8 cellular contexts compared by ENCODE assay signal in genomic region chr19:15195381-15195964, GRCh38. TPM values are rescaled to one million over a fixed set of nuclear protein-coding genes. Genes with fewer than 3 reads are reported as not detected.
DNase-seq lines count a peak whose midpoint lies in the region; ATAC-seq and TF ChIP-seq lines count a peak whose summit lies in the region.

No MANE protein-coding gene starts in this region.

- peak overlapping the region; percentile 82 for H3K27ac ChIP-seq in endodermal cell (ENCODE audit: low read depth, low read length)

- 7% methylated on average over 57 of the region's 61 CpGs; no CpG with 5 or more reads in 1 of the 2 experiments for WGBS in endodermal cell (ENCODE audit: insufficient coverage in 1 of 2, insufficient read length in 1 of 2), 2 experiments

- H3K9ac ChIP-seq in endodermal cell (ENCODE audit: extremely low read depth, low read length, poor library complexity, severe bottlenecking), result no peak overlapping the region

- DNase-seq in SIG-M5 treated with dmso at 0.1 percent for 504 hours (lab: John Stamatoyannopoulos, UW; ENCODE audit: unreplicated experiment), result peak; percentile 56
- no peak for DNase-seq in SIG-M5 (lab: John Stamatoyannopoulos, UW)
- peak; percentile 60 for DNase-seq in NCI-H2227 (lab: John Stamatoyannopoulos, UW; ENCODE audit: unreplicated experiment)
- DNase-seq in endodermal cell, result peak; percentile 92
- peak; percentile 82 for DNase-seq in myocyte (ENCODE audit: low read depth)
- DNase-seq in GM20000 (ENCODE audit: low spot score), result no peak
- DNase-seq in putamen (ENCODE audit: low spot score), result no peak

- peaks cover 52% of the 10 kb centered on the region for H3K36me3 Mint-ChIP-seq in endodermal cell (ENCODE audit: low read depth)

- TF ChIP-seq CTCF in endodermal cell (conservative IDR thresholded peaks at IDR 0.05), result peak; percentile 59
- TF ChIP-seq CTCF in GM20000 (IDR thresholded peaks at IDR 0.05; ENCODE audit: extremely low read depth, missing control alignments), result no peak

- no peak overlapping the region for H3K27ac Mint-ChIP-seq in endodermal cell

- peaks cover 61% of the 10 kb centered on the region for H3K36me3 ChIP-seq in endodermal cell (ENCODE audit: control insufficient read depth, insufficient read depth, low read length)

- H3K4me1 ChIP-seq in endodermal cell (ENCODE audit: control insufficient read depth, insufficient read depth, low read length), result no peaks in the 10 kb centered on the region

- no peaks in the 10 kb centered on the region for H3K9me3 Mint-ChIP-seq in endodermal cell

- peaks cover 8% of the 10 kb centered on the region for H3K4me1 Mint-ChIP-seq in endodermal cell

- H3K9me3 ChIP-seq in endodermal cell (ENCODE audit: control insufficient read depth, low read length), result no peaks in the 10 kb centered on the region

- no peak for ATAC-seq in GM18498 (IDR thresholded peaks at IDR 0.05; ENCODE audit: unreplicated experiment)

- no peaks in the 10 kb centered on the region for H3K27me3 ChIP-seq in endodermal cell (ENCODE audit: control insufficient read depth, insufficient read depth, low read length, poor library complexity, severe bottlenecking)

- H3K4me3 ChIP-seq in endodermal cell (ENCODE audit: low read length), result peak overlapping the region; percentile 50

- H3K4me3 Mint-ChIP-seq in endodermal cell, result peak overlapping the region; percentile 68

- no peaks in the 10 kb centered on the region for H3K27me3 Mint-ChIP-seq in endodermal cell (ENCODE audit: insufficient read depth)

RNA-seq across cellular contexts. Expression of gene NOTCH3, which starts 5.3 kb away (rescaled TPM):
- total RNA-seq in endodermal cell (100 to 1,000 TPM; 140 to 171 TPM), myocyte (76.1 and 159 TPM in 2 replicates)
- 176 TPM for polyA plus RNA-seq in endodermal cell (2013, experiment 1 of 2)
- polyA plus RNA-seq in endodermal cell (2013, experiment 2 of 2), result 186 TPM
- polyA plus RNA-seq in myocyte (2012), result 29.4 TPM

RNA-seq across cellular contexts. Expression of gene EPHX3, which starts 36.8 kb away (rescaled TPM):
- 10 to 100 TPM; 14.5 to 18.7 TPM for total RNA-seq in endodermal cell
- polyA plus RNA-seq in endodermal cell (2013, experiment 1 of 2), result 5.4 TPM
- polyA plus RNA-seq in endodermal cell (2013, experiment 2 of 2), result 4.5 TPM
- total RNA-seq in myocyte, result 0.16 TPM in 1 of 2 replicates, not detected in the other
- 0.14 TPM for polyA plus RNA-seq in myocyte (2012)

Comparison
In these comparisons a context has a peak if more than half of its experiments do, and no peak if none do; other contexts are left out.
1. DNase-seq: peak in SIG-M5 treated with dmso at 0.1 percent for 504 hours (single experiment), NCI-H2227 (single experiment), endodermal cell (single experiment) and myocyte (single experiment); none in SIG-M5 (single experiment), GM20000 (single experiment) and putamen (single experiment).
2. RNA of gene EPHX3, which starts 36.8 kb away (total RNA-seq): 14.5 to 18.7 TPM in endodermal cell; 0.16 TPM in myocyte; every median in the first group is over 10 times any median in the second.